ENCODE assay signal across 25 cellular contexts in the genomic region with DNA sequence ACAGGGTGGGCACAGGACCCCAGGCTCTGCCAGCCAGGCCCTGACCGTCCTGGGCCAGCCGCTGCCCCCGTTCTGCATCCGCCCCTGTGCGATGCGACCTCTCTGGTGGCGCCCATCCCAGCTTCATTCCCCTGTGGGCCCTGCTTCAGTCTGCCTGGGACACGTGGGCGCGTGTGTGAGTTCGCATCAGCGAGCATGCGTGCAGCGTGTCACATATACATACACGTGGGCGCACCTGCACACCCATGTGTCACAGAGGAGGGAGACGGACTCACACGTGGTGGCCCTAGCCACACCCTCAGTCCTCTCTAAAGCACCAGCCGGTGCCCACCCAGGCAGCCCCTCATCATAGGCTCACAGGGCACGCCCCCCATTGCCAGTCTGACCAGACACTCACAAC. TPM values are rescaled to one million over a fixed set of nuclear protein-coding genes. Genes with fewer than 3 reads are reported as not detected.
DNase-seq lines count a peak whose midpoint lies in the region; ATAC-seq, FAIRE-seq and TF ChIP-seq lines count a peak whose summit lies in the region.
"Had no signal": no experiment of that assay in that cellular context is flagged by ENCODE, and none has a peak within 500 bp of the region (broad histone marks: within the 10 kb centered on the region; RNA-seq: fewer than 3 reads in every experiment).

No MANE protein-coding gene starts in this region.

- H3K79me2 ChIP-seq in GM12878 (ENCODE audit: control insufficient read depth, insufficient read depth, low read length) = no peaks in the 10 kb centered on the region

- H3K27me3 Mint-ChIP-seq in stimulated activated naive CD8-positive, alpha-beta T cell treated with anti-CD3 and anti-CD28 coated beads, Interleukin-15, amount 100 ng/mL, for 72 hours = peaks cover 6% of the 10 kb centered on the region
- H3K27me3 Mint-ChIP-seq in naive thymus-derived CD4-positive, alpha-beta T cell = peaks cover 0 to 6% (median 0%) of the 10 kb centered on the region in 5 donors

- no peak overlapping the region for H2AFZ ChIP-seq in GM12878 (ENCODE audit: control insufficient read depth, low read depth, low read length)
- H2AFZ ChIP-seq: GM23248 had no signal

- no peak for TF ChIP-seq POLR2A in GM12878 (IDR thresholded peaks at IDR 0.05; ENCODE audit: low read depth, low read length)

- intact Hi-C loops in GM12878 (cut with micrococcal nuclease; ENCODE audit: unreplicated experiment) = no loop called here
- intact Hi-C loops in naive thymus-derived CD4-positive, alpha-beta T cell (cut with micrococcal nuclease) = no loop called here

- CTCF ChIA-PET in GM12878 (lab: Yijun Ruan, JAX) = no interaction called here
- CTCF ChIA-PET in naive thymus-derived CD4-positive, alpha-beta T cell (lab: Charles Lee) = no interaction called here

- H3K4me2 ChIP-seq in GM12878 (ENCODE audit: control insufficient read depth, insufficient read depth) = no peak overlapping the region
- H3K4me2 ChIP-seq: KMS-11 had no signal

- no peaks in the 10 kb centered on the region for H3K4me1 ChIP-seq in GM12878 (ENCODE audit: control insufficient read depth, insufficient read depth, low read length)
- H3K4me1 ChIP-seq in naive thymus-derived CD4-positive, alpha-beta T cell (ENCODE audit: control insufficient read depth in 2 of 2, insufficient read depth in 2 of 2, low read length in 2 of 2) = no peaks in the 10 kb centered on the region
- H3K4me1 ChIP-seq: Caco-2, SJSA1 had no signal

- no peak for FAIRE-seq in GM12878 (lab: Jason Lieb, UNC)
- FAIRE-seq: G401.6 had no signal

- RAD21 ChIA-PET in GM12878 (lab: Charles Lee; ENCODE audit: unreplicated experiment) = no interaction called here

- no peaks in the 10 kb centered on the region for H3K4me1 Mint-ChIP-seq in stimulated activated naive CD8-positive, alpha-beta T cell treated with anti-CD3 and anti-CD28 coated beads, Interleukin-15, amount 100 ng/mL, for 72 hours
- peaks cover 0 to 10% (median 2%) of the 10 kb centered on the region in 7 donors for H3K4me1 Mint-ChIP-seq in naive thymus-derived CD4-positive, alpha-beta T cell

- POLR2A ChIA-PET in GM12878 (lab: Charles Lee) = no interaction called here
- POLR2A ChIA-PET in naive thymus-derived CD4-positive, alpha-beta T cell (lab: Charles Lee) = no interaction called here

- ATAC-seq in stimulated activated naive CD8-positive, alpha-beta T cell treated with anti-CD3 and anti-CD28 coated beads, Interleukin-15, amount 100 ng/mL, for 72 hours = peak; percentile 22
- ATAC-seq in stimulated activated naive CD8-positive, alpha-beta T cell treated with anti-CD3 and anti-CD28 coated beads, Interleukin-15, Interleukin-2, amounts not matched to agents 100 U/mL and 50 U/mL, for 24 hours = no peak
- peak; percentile 21; the same call in 1 of the 3 replicates for ATAC-seq in GM12878
- ATAC-seq in naive thymus-derived CD4-positive, alpha-beta T cell = no peak
- ATAC-seq: CD8-positive, alpha-beta T cell had no signal

- BruUV-seq in GM12878 (replicated peaks; lab: Mats Ljungman, UMichigan) = no TSS peak

- H3K27me3 ChIP-seq in GM12878 (replicated peaks in 1 of 2; ENCODE audit: control insufficient read depth in 2 of 2, insufficient read depth in 2 of 2, low read length in 1 of 2) (no peaks in the 10 kb centered on the region), brain microvascular endothelial cell (replicated peaks) (no peaks in the 10 kb centered on the region)
- no peaks in the 10 kb centered on the region for H3K27me3 ChIP-seq in naive thymus-derived CD4-positive, alpha-beta T cell (ENCODE audit: control insufficient read depth in 2 of 2, insufficient read depth in 2 of 2, low read length in 2 of 2)

- no peaks in the 10 kb centered on the region for H3K36me3 Mint-ChIP-seq in naive thymus-derived CD4-positive, alpha-beta T cell
- H3K36me3 Mint-ChIP-seq: CD8-positive, alpha-beta T cell had no signal

- no peak for TF ChIP-seq RAD21 in GM12878 (IDR thresholded peaks at IDR 0.05; ENCODE audit: insufficient read depth, low read depth, low read length)

- DNase-seq in stimulated activated naive CD8-positive, alpha-beta T cell treated with anti-CD3 and anti-CD28 coated beads, Interleukin-15, amount 100 ng/mL, for 72 hours = no peak
- DNase-seq in stimulated activated naive CD8-positive, alpha-beta T cell treated with anti-CD3 and anti-CD28 coated beads, Interleukin-15, Interleukin-2, amounts not matched to agents 100 U/mL and 50 U/mL, for 24 hours = no peak
- DNase-seq in GM12878 (ENCODE audit: low read depth, low spot score) (no peak), brain microvascular endothelial cell (no peak), HCEC 1CT (no peak), SKM-1 (lab: John Stamatoyannopoulos, UW; ENCODE audit: unreplicated experiment) (no peak)
- DNase-seq in naive thymus-derived CD4-positive, alpha-beta T cell = no peak
- DNase-seq: C1 segment of cervical spinal cord; Caco-2; CD8-positive, alpha-beta T cell; GM23248; H7; IMR-90; MM.1S; NCI-H1048; NCI-H1694; NCI-H2081; NCI-H2227 treated with DMSO at 0.1 percent for 48 hours; NCI-H69; Right ventricle myocardium superior had no signal

- TF ChIP-seq CTCF in GM12878 (IDR thresholded peaks at IDR 0.05 in 2 of 3, conservative IDR thresholded peaks at IDR 0.05 in 1 of 3; ENCODE audit: control insufficient read depth in 2 of 3, extremely low read depth in 1 of 3, insufficient read depth in 1 of 3, low read depth in 3 of 3, low read length in 3 of 3) (no peak), brain microvascular endothelial cell (IDR thresholded peaks at IDR 0.05; ENCODE audit: low read depth, low read length, missing control alignments) (no peak)

- no peak overlapping the region for H3K9ac ChIP-seq in GM12878 (ENCODE audit: control insufficient read depth, insufficient read depth, low read length)
- H3K9ac ChIP-seq: GM23248, KMS-11 had no signal

- no peaks in the 10 kb centered on the region; the same call in 2 of the 3 replicates for H3K9me3 ChIP-seq in GM12878 (replicated peaks; ENCODE audit: control insufficient read depth, insufficient read depth, low read length)
- no peaks in the 10 kb centered on the region for H3K9me3 ChIP-seq in naive thymus-derived CD4-positive, alpha-beta T cell (ENCODE audit: control insufficient read depth in 2 of 3, low read length in 3 of 3)
- H3K9me3 ChIP-seq: Caco-2, SJSA1 had no signal

- no peak overlapping the region for H3K4me3 Mint-ChIP-seq in stimulated activated naive CD8-positive, alpha-beta T cell treated with anti-CD3 and anti-CD28 coated beads, Interleukin-15, amount 100 ng/mL, for 72 hours
- H3K4me3 Mint-ChIP-seq in naive thymus-derived CD4-positive, alpha-beta T cell = peak overlapping the region in 1 of 10 donors; percentile 48
- H3K4me3 Mint-ChIP-seq: CD8-positive, alpha-beta T cell had no signal

- TF ChIP-seq EP300 in GM12878 (IDR thresholded peaks at IDR 0.05; ENCODE audit: borderline replicate concordance in 1 of 2, control insufficient read depth in 1 of 2, low read depth in 2 of 2, low read length in 2 of 2) = no peak

- SMC1A ChIA-PET in GM12878 (lab: Charles Lee; ENCODE audit: uncharacterized antibody, unreplicated experiment) = no interaction called here

- H3K36me3 ChIP-seq in GM12878 (ENCODE audit: control insufficient read depth in 2 of 2, insufficient read depth in 2 of 2, low read length in 1 of 2) = no peaks in the 10 kb centered on the region
- H3K36me3 ChIP-seq in naive thymus-derived CD4-positive, alpha-beta T cell (ENCODE audit: control insufficient read depth in 2 of 3, insufficient read depth in 3 of 3, low read length in 3 of 3) = no peaks in the 10 kb centered on the region
- no peaks in the 10 kb centered on the region for H3K36me3 ChIP-seq in brain microvascular endothelial cell (replicated peaks)
- H3K36me3 ChIP-seq: SJSA1 had no signal

- no peaks in the 10 kb centered on the region for H3K9me3 Mint-ChIP-seq in stimulated activated naive CD8-positive, alpha-beta T cell treated with anti-CD3 and anti-CD28 coated beads, Interleukin-15, amount 100 ng/mL, for 72 hours
- peaks cover 0 to 10% (median 0%) of the 10 kb centered on the region in 11 donors for H3K9me3 Mint-ChIP-seq in naive thymus-derived CD4-positive, alpha-beta T cell
- H3K9me3 Mint-ChIP-seq: CD8-positive, alpha-beta T cell had no signal

- in situ Hi-C loops in GM12878 (cut with MboI) = no loop called here
- in situ Hi-C loops in brain microvascular endothelial cell (cut with HindIII; ENCODE audit: low pct_ligation_motif_present, low sequenced_read_pairs) = loop anchor here (25.0 kb wide), 1 partner anchor 399 kb away; no protein-coding TSS in a partner anchor

- H3K4me3 ChIP-seq in GM12878 = no peak overlapping the region
- H3K4me3 ChIP-seq in naive thymus-derived CD4-positive, alpha-beta T cell (ENCODE audit: low read length) = no peak overlapping the region
- no peak overlapping the region for H3K4me3 ChIP-seq in brain microvascular endothelial cell (ENCODE audit: low read depth, low read length)
- H3K4me3 ChIP-seq: GM23248, SJSA1 had no signal

- H4K20me1 ChIP-seq in GM12878 (ENCODE audit: control insufficient read depth, insufficient read depth) = no peaks in the 10 kb centered on the region

- 12% methylated on average over 20 of the region's 20 CpGs for WGBS in GM12878 (ENCODE audit: insufficient coverage, insufficient replicate concordance, low lambda C conversion rate, missing lambda C conversion rate)

- H3K27ac ChIP-seq in GM12878 (ENCODE audit: control insufficient read depth, insufficient read depth) (no peak overlapping the region), brain microvascular endothelial cell (no peak overlapping the region)
- no peak overlapping the region for H3K27ac ChIP-seq in naive thymus-derived CD4-positive, alpha-beta T cell (ENCODE audit: low read depth, low read length)
- H3K27ac ChIP-seq: GM23248, KMS-11, SJSA1 had no signal

- H3K27ac Mint-ChIP-seq in stimulated activated naive CD8-positive, alpha-beta T cell treated with anti-CD3 and anti-CD28 coated beads, Interleukin-15, amount 100 ng/mL, for 72 hours = no peak overlapping the region
- H3K27ac Mint-ChIP-seq in naive thymus-derived CD4-positive, alpha-beta T cell = peak overlapping the region in 5 of 9 donors; percentile 20 to 80 (median 34)
- H3K27ac Mint-ChIP-seq: CD8-positive, alpha-beta T cell had no signal

RNA-seq across cellular contexts. Expression of gene CDH15, which starts 9.8 kb away (rescaled TPM):
- not detected in 2 replicates for total RNA-seq in GM12878 (2013; cell fraction: nucleolus; rRNA removed)
- total RNA-seq in GM12878 (2014; rRNA removed) (0.06 TPM in 1 of 2 replicates, not detected in the other), GM12878 (2014; rRNA removed; fragmentation: Illumina TruSeq; extraction: Trizol) (not detected in 2 replicates), GM12878 (2021) (not detected in 2 replicates)
- polyA plus RNA-seq in GM12878 (2011; ENCODE audit: low read depth) = not detected
- polyA plus RNA-seq in GM12878 (2011; rRNA removed) (not detected in 2 replicates), GM12878 (2014; fragmentation: Illumina TruSeq; extraction: Trizol) (not detected in 2 replicates), GM12878 (2014; fragmentation: Nextera tagmentation; extraction: Ambion mirVana) (under 1 TPM in 1 of 2 experiments, not detected in 1; 0.02 TPM), GM12878 (2014; rRNA removed) (0.05 TPM in 1 of 2 replicates, not detected in the other), GM12878 (2016; fragmentation: Nextera tagmentation; extraction: Ambion mirVana) (not detected)
- polyA plus RNA-seq in GM12878 (2011; cell fraction: cytosol; rRNA removed) = not detected in 2 replicates
- polyA plus RNA-seq in GM12878 (2011; cell fraction: nucleus; rRNA removed) = not detected in 2 replicates
- 0.20 TPM in 1 of 2 replicates, not detected in the other for polyA plus RNA-seq in GM12878 (2012)
- polyA minus RNA-seq in GM12878 (2011; rRNA and poly(A)+ RNA removed) = not detected in 2 replicates
- polyA minus RNA-seq in GM12878 (2011; cell fraction: cytosol; rRNA and poly(A)+ RNA removed) = not detected in 2 replicates
- polyA minus RNA-seq in GM12878 (2011; cell fraction: nucleus; rRNA and poly(A)+ RNA removed) = not detected in 2 replicates
- total RNA-seq in naive thymus-derived CD4-positive, alpha-beta T cell = not detected
- not detected for polyA plus RNA-seq in naive thymus-derived CD4-positive, alpha-beta T cell
- total RNA-seq: A172, Caco-2, GM23248, Right ventricle myocardium superior had no signal

RNA-seq across cellular contexts. Expression of gene SLC22A31, which starts 38.6 kb away (rescaled TPM):
- not detected in 2 replicates for total RNA-seq in GM12878 (2013; cell fraction: nucleolus; rRNA removed)
- total RNA-seq in GM12878 (2014; rRNA removed) (not detected in 2 replicates), GM12878 (2014; rRNA removed; fragmentation: Illumina TruSeq; extraction: Trizol) (not detected in 2 replicates), GM12878 (2021) (0.19 TPM in 1 of 2 replicates, not detected in the other)
- not detected for polyA plus RNA-seq in GM12878 (2011; ENCODE audit: low read depth)
- polyA plus RNA-seq in GM12878 (2011; rRNA removed) (0.20 and 0.23 TPM in 2 replicates), GM12878 (2014; fragmentation: Illumina TruSeq; extraction: Trizol) (not detected in 2 replicates), GM12878 (2014; fragmentation: Nextera tagmentation; extraction: Ambion mirVana) (not detected), GM12878 (2014; rRNA removed) (0.24 and 0.27 TPM in 2 replicates), GM12878 (2016; fragmentation: Nextera tagmentation; extraction: Ambion mirVana) (under 1 TPM in 1 of 2 experiments, not detected in 1; 0.13 TPM)
- 0.75 and 0.94 TPM in 2 replicates for polyA plus RNA-seq in GM12878 (2011; cell fraction: cytosol; rRNA removed)
- polyA plus RNA-seq in GM12878 (2011; cell fraction: nucleus; rRNA removed) = 12.2 and 13.6 TPM in 2 replicates
- not detected in 2 replicates for polyA plus RNA-seq in GM12878 (2012)
- 0.52 TPM in 1 of 2 replicates, not detected in the other for polyA minus RNA-seq in GM12878 (2011; rRNA and poly(A)+ RNA removed)
- not detected in 2 replicates for polyA minus RNA-seq in GM12878 (2011; cell fraction: cytosol; rRNA and poly(A)+ RNA removed)
- 0.96 TPM in 1 of 2 replicates, not detected in the other for polyA minus RNA-seq in GM12878 (2011; cell fraction: nucleus; rRNA and poly(A)+ RNA removed)
- total RNA-seq in naive thymus-derived CD4-positive, alpha-beta T cell = 1 to 10 TPM; 1.1 to 4.4 (median 2.8) TPM
- under 1 TPM; 0.33 to 0.55 TPM for polyA plus RNA-seq in naive thymus-derived CD4-positive, alpha-beta T cell
- total RNA-seq: A172, GM23248, NCI-H460, Right ventricle myocardium superior, SJSA1 had no signal
- polyA plus RNA-seq: GM23248 had no signal

RNA-seq across cellular contexts. Expression of gene ZNF778, which starts 55.7 kb away (rescaled TPM):
- total RNA-seq in GM12878 (2013; cell fraction: nucleolus; rRNA removed) = 15.8 and 17.3 TPM in 2 replicates
- 3.3 and 6.5 TPM in 2 replicates for total RNA-seq in GM12878 (2014; rRNA removed)
- 3.5 and 3.6 TPM in 2 replicates for total RNA-seq in GM12878 (2014; rRNA removed; fragmentation: Illumina TruSeq; extraction: Trizol)
- 6.4 and 9.7 TPM in 2 replicates for total RNA-seq in GM12878 (2021)
- polyA plus RNA-seq in GM12878 (2011; ENCODE audit: low read depth) = 2.2 TPM
- polyA plus RNA-seq in GM12878 (2011; rRNA removed) = 3.8 and 4.4 TPM in 2 replicates
- 2.8 and 3.8 TPM in 2 replicates for polyA plus RNA-seq in GM12878 (2011; cell fraction: cytosol; rRNA removed)
- polyA plus RNA-seq in GM12878 (2011; cell fraction: nucleus; rRNA removed) = 6.7 and 8.5 TPM in 2 replicates
- polyA plus RNA-seq in GM12878 (2012) = 2.4 and 5.4 TPM in 2 replicates
- 4.3 and 4.6 TPM in 2 replicates for polyA plus RNA-seq in GM12878 (2014; fragmentation: Illumina TruSeq; extraction: Trizol)
- polyA plus RNA-seq in GM12878 (2014; fragmentation: Nextera tagmentation; extraction: Ambion mirVana) = under 1 TPM; 0.20 to 0.40 TPM
- 4.2 and 5.9 TPM in 2 replicates for polyA plus RNA-seq in GM12878 (2014; rRNA removed)
- 1 to 10 TPM; 2.3 to 3.8 TPM for polyA plus RNA-seq in GM12878 (2016; fragmentation: Nextera tagmentation; extraction: Ambion mirVana)
- 6.1 and 8.8 TPM in 2 replicates for polyA minus RNA-seq in GM12878 (2011; rRNA and poly(A)+ RNA removed)
- 1.3 and 3.7 TPM in 2 replicates for polyA minus RNA-seq in GM12878 (2011; cell fraction: cytosol; rRNA and poly(A)+ RNA removed)
- polyA minus RNA-seq in GM12878 (2011; cell fraction: nucleus; rRNA and poly(A)+ RNA removed) = 5.7 and 8.7 TPM in 2 replicates
- total RNA-seq in naive thymus-derived CD4-positive, alpha-beta T cell = 10 to 100 TPM in 2 of 5 experiments, 1 to 10 TPM in 3; 6.0 to 13.5 (median 6.5) TPM
- polyA plus RNA-seq in naive thymus-derived CD4-positive, alpha-beta T cell = 1 to 10 TPM; 4.0 to 6.8 TPM

Comparison
In these comparisons a context has a peak if more than half of its experiments do, and no peak if none do; other contexts are left out.
1. ATAC-seq: peak in stimulated activated naive CD8-positive, alpha-beta T cell treated with anti-CD3 and anti-CD28 coated beads, Interleukin-15, amount 100 ng/mL, for 72 hours (single experiment) and GM12878 (single experiment); none in stimulated activated naive CD8-positive, alpha-beta T cell treated with anti-CD3 and anti-CD28 coated beads, Interleukin-15, Interleukin-2, amounts not matched to agents 100 U/mL and 50 U/mL, for 24 hours (single experiment) and naive thymus-derived CD4-positive, alpha-beta T cell (single experiment).
2. H3K27ac Mint-ChIP-seq: peak in naive thymus-derived CD4-positive, alpha-beta T cell (5 of 9); none in stimulated activated naive CD8-positive, alpha-beta T cell treated with anti-CD3 and anti-CD28 coated beads, Interleukin-15, amount 100 ng/mL, for 72 hours (0 of 2).